ENCODE assay signal across 16 cellular contexts in the genomic region with DNA sequence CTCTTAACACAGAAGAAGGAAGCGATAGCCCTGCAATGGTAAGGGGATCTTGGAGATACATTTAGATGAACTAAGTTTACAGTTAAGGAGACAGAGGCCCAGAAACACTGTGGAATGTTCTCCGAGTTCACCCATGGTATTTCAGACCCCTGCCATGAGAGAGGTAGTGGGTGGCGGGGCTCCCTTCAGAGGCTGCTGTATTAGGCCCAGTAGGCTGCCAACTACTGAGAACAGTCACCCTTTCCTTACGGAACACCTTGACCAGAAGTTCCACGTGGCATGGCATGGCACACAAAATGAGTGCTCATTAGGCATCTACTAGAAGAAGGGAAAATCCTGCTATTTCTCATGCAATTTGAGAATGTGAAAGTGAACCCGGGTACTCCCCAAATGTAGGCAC.
DNase-seq lines count a peak whose midpoint lies in the region; ATAC-seq, FAIRE-seq and TF ChIP-seq lines count a peak whose summit lies in the region.
"Had no signal": no experiment of that assay in that cellular context is flagged by ENCODE, and none has a peak within 500 bp of the region (broad histone marks: within the 10 kb centered on the region; RNA-seq: fewer than 3 reads in every experiment).

No MANE protein-coding gene starts in this region.

- WGBS in GM12878 (ENCODE audit: insufficient coverage, insufficient replicate concordance, low lambda C conversion rate, missing lambda C conversion rate) = 79% methylated on average over 6 of the region's 6 CpGs

- H3K36me3 ChIP-seq in GM23338 (ENCODE audit: insufficient read depth) (no peaks in the 10 kb centered on the region), GM12878 (ENCODE audit: control insufficient read depth in 2 of 2, insufficient read depth in 2 of 2, low read length in 1 of 2) (no peaks in the 10 kb centered on the region; a peak in 1 of 4 replicates)

- peak; percentile 47 for FAIRE-seq in GM19239 (lab: Jason Lieb, UNC)
- no peak for FAIRE-seq in GM12878 (lab: Jason Lieb, UNC)

- POLR2A ChIA-PET in GM12878 (lab: Charles Lee) = interaction anchor here (1.0 to 3.4 kb wide), 3 partner anchors 9 to 13 kb away, joined by 3 to 11 read pairs (median 3); no protein-coding TSS in a partner anchor

- no peak for TF ChIP-seq EP300 in GM12878 (IDR thresholded peaks at IDR 0.05; ENCODE audit: borderline replicate concordance in 1 of 2, control insufficient read depth in 1 of 2, low read depth in 2 of 2, low read length in 2 of 2)

- TF ChIP-seq CTCF in GM23338 (conservative IDR thresholded peaks at IDR 0.05; ENCODE audit: low read depth in 2 of 2) = no peak
- TF ChIP-seq CTCF in GM12878 (IDR thresholded peaks at IDR 0.05 in 2 of 3, conservative IDR thresholded peaks at IDR 0.05 in 1 of 3; ENCODE audit: control insufficient read depth in 2 of 3, extremely low read depth in 1 of 3, insufficient read depth in 1 of 3, low read depth in 3 of 3, low read length in 3 of 3) = no peak

- H3K4me1 Mint-ChIP-seq in GM23338 = peaks cover 49% of the 10 kb centered on the region

- H4K20me1 ChIP-seq in GM23338 (replicated peaks; ENCODE audit: insufficient read depth) (no peaks in the 10 kb centered on the region), GM12878 (ENCODE audit: control insufficient read depth, insufficient read depth) (no peaks in the 10 kb centered on the region)

- no TSS peak for BruUV-seq in GM12878 (replicated peaks; lab: Mats Ljungman, UMichigan)

- CTCF ChIA-PET in GM12878 (lab: Yijun Ruan, JAX) = interaction anchor here (0.6 to 0.8 kb wide), 3 partner anchors 9 to 166 kb away, joined by 3 to 5 read pairs (median 3); no protein-coding TSS in a partner anchor

- H3K4me2 ChIP-seq in GM23338 (no peak overlapping the region), GM12878 (ENCODE audit: control insufficient read depth, insufficient read depth) (no peak overlapping the region)

- H3F3A ChIP-seq in GM23338 (replicated peaks; ENCODE audit: low read depth) = no peaks in the 10 kb centered on the region

- no peak overlapping the region for H3K4me3 ChIP-seq in GM23338
- H3K4me3 ChIP-seq in GM12878 = no peak overlapping the region
- H3K4me3 ChIP-seq: GM23248 had no signal

- no peak overlapping the region for H3K4me3 Mint-ChIP-seq in GM23338
- H3K4me3 Mint-ChIP-seq: H9 had no signal

- intact Hi-C loops in GM12878 (cut with micrococcal nuclease; ENCODE audit: unreplicated experiment) = no loop called here

- no peaks in the 10 kb centered on the region for H3K27me3 ChIP-seq in GM23338 (ENCODE audit: insufficient read depth)
- no peaks in the 10 kb centered on the region for H3K27me3 ChIP-seq in GM12878 (replicated peaks in 1 of 2; ENCODE audit: control insufficient read depth in 2 of 2, insufficient read depth in 2 of 2, low read length in 1 of 2)

- H3K79me2 ChIP-seq in GM23338 (replicated peaks; ENCODE audit: insufficient read depth) = peaks cover 42% of the 10 kb centered on the region
- H3K79me2 ChIP-seq in GM12878 (ENCODE audit: control insufficient read depth, insufficient read depth, low read length) = peaks cover 96% of the 10 kb centered on the region

- no peak for DNase-seq in GM19239 (ENCODE audit: insufficient read length, low spot score)
- DNase-seq in GM23338 (ENCODE audit: low spot score) = no peak
- DNase-seq in GM12878 (ENCODE audit: low read depth, low spot score) = no peak
- no peak for DNase-seq in stimulated activated CD4-positive, alpha-beta T cell treated with anti-CD3 and anti-CD28 coated beads, Interleukin-4, amount 100 ng/mL, for 24 hours
- DNase-seq: C1 segment of cervical spinal cord; Calu3; CD4-positive, alpha-beta memory T cell; COR-L47; DMS53; DMS79 treated with DMSO at 0.1 percent for 48 hours; GF-D8; GM23248; H9 had no signal

- peaks cover 3% of the 10 kb centered on the region for H3K27me3 Mint-ChIP-seq in GM23338 (ENCODE audit: insufficient read depth, low read depth, poor library complexity)
- H3K27me3 Mint-ChIP-seq: CD4-positive, alpha-beta memory T cell had no signal

- SMC1A ChIA-PET in GM12878 (lab: Charles Lee; ENCODE audit: uncharacterized antibody, unreplicated experiment) = interaction anchor here (1.2 to 28.2 kb wide), 5 partner anchors 9 to 78 kb away, joined by 3 to 657 read pairs (median 5); no protein-coding TSS in a partner anchor

- H3K27ac ChIP-seq in GM23338 (ENCODE audit: low read depth) = no peak overlapping the region
- peak overlapping the region; percentile 77 for H3K27ac ChIP-seq in GM12878 (ENCODE audit: control insufficient read depth, insufficient read depth)
- H3K27ac ChIP-seq: GM23248 had no signal

- no peaks in the 10 kb centered on the region for H3K9me2 ChIP-seq in GM23338 (ENCODE audit: insufficient read depth)

- no peaks in the 10 kb centered on the region; the same call in 2 of the 3 replicates for H3K9me3 ChIP-seq in GM12878 (replicated peaks; ENCODE audit: control insufficient read depth, insufficient read depth, low read length)

- in situ Hi-C loops in GM12878 (cut with MboI) = no loop called here

- no peaks in the 10 kb centered on the region; the same call in 2 of the 3 replicates for H3K9me3 Mint-ChIP-seq in GM23338
- H3K9me3 Mint-ChIP-seq: CD4-positive, alpha-beta memory T cell; H9 had no signal

- no peak overlapping the region for H3K9ac ChIP-seq in GM12878 (ENCODE audit: control insufficient read depth, insufficient read depth, low read length)
- H3K9ac ChIP-seq: GM23248 had no signal

- no peaks in the 10 kb centered on the region for H3K36me3 Mint-ChIP-seq in GM23338 (ENCODE audit: low read depth)

- peaks cover 32% of the 10 kb centered on the region for H3K4me1 ChIP-seq in GM23338 (ENCODE audit: insufficient read depth)
- H3K4me1 ChIP-seq in GM12878 (ENCODE audit: control insufficient read depth, insufficient read depth, low read length) = peaks cover 75% of the 10 kb centered on the region

- ATAC-seq in GM23338 = no peak
- ATAC-seq in GM12878 = no peak
- ATAC-seq in GM18870 (IDR thresholded peaks at IDR 0.05; ENCODE audit: unreplicated experiment) = no peak
- ATAC-seq in HG03354 (IDR thresholded peaks at IDR 0.05; ENCODE audit: poor library complexity, severe bottlenecking, unreplicated experiment) = no peak
- ATAC-seq: HCT116 had no signal

- H2AFZ ChIP-seq in GM23338 = no peak overlapping the region
- H2AFZ ChIP-seq in GM12878 (ENCODE audit: control insufficient read depth, low read depth, low read length) = no peak overlapping the region
- H2AFZ ChIP-seq: GM23248 had no signal

- H3K27ac Mint-ChIP-seq in GM23338 = peak overlapping the region; percentile 57; the same call in 1 of the 2 replicates
- H3K27ac Mint-ChIP-seq: H9 had no signal

- no peak for TF ChIP-seq RAD21 in GM12878 (IDR thresholded peaks at IDR 0.05; ENCODE audit: insufficient read depth, low read depth, low read length)

- RAD21 ChIA-PET in GM12878 (lab: Charles Lee; ENCODE audit: unreplicated experiment) = interaction anchor here (0.9 to 1.4 kb wide), 3 partner anchors 12 to 21 kb away, joined by 3 to 4 read pairs (median 3); no protein-coding TSS in a partner anchor

- TF ChIP-seq POLR2A in GM12878 (IDR thresholded peaks at IDR 0.05; ENCODE audit: low read depth, low read length) = no peak

TF ChIP-seq in GM23338, 12 proteins besides CTCF, POLR2A, EP300 and RAD21 (continues in another document):
- no peak for TF ChIP-seq EZH2phosphoT487 (IDR thresholded peaks at IDR 0.05; ENCODE audit: unreplicated experiment)
- no peak for TF ChIP-seq EZH2 (IDR thresholded peaks at IDR 0.05; ENCODE audit: low read depth, unreplicated experiment)
- TF ChIP-seq ZNF114 (CRISPR knock-in tag; IDR thresholded peaks at IDR 0.05) = no peak
- TF ChIP-seq, protein P1, sequence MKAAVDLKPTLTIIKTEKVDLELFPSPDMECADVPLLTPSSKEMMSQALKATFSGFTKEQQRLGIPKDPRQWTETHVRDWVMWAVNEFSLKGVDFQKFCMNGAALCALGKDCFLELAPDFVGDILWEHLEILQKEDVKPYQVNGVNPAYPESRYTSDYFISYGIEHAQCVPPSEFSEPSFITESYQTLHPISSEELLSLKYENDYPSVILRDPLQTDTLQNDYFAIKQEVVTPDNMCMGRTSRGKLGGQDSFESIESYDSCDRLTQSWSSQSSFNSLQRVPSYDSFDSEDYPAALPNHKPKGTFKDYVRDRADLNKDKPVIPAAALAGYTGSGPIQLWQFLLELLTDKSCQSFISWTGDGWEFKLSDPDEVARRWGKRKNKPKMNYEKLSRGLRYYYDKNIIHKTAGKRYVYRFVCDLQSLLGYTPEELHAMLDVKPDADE (IDR thresholded peaks at IDR 0.05) = no peak
- no peak for TF ChIP-seq CREB1 (CRISPR knock-in tag; IDR thresholded peaks at IDR 0.05; ENCODE audit: low read depth)
- TF ChIP-seq JUNB (IDR thresholded peaks at IDR 0.05; ENCODE audit: unreplicated experiment) = no peak

TF ChIP-seq in GM12878, 131 proteins besides CTCF, POLR2A, EP300 and RAD21 (continues in another document):
- TF ChIP-seq, protein P2, sequence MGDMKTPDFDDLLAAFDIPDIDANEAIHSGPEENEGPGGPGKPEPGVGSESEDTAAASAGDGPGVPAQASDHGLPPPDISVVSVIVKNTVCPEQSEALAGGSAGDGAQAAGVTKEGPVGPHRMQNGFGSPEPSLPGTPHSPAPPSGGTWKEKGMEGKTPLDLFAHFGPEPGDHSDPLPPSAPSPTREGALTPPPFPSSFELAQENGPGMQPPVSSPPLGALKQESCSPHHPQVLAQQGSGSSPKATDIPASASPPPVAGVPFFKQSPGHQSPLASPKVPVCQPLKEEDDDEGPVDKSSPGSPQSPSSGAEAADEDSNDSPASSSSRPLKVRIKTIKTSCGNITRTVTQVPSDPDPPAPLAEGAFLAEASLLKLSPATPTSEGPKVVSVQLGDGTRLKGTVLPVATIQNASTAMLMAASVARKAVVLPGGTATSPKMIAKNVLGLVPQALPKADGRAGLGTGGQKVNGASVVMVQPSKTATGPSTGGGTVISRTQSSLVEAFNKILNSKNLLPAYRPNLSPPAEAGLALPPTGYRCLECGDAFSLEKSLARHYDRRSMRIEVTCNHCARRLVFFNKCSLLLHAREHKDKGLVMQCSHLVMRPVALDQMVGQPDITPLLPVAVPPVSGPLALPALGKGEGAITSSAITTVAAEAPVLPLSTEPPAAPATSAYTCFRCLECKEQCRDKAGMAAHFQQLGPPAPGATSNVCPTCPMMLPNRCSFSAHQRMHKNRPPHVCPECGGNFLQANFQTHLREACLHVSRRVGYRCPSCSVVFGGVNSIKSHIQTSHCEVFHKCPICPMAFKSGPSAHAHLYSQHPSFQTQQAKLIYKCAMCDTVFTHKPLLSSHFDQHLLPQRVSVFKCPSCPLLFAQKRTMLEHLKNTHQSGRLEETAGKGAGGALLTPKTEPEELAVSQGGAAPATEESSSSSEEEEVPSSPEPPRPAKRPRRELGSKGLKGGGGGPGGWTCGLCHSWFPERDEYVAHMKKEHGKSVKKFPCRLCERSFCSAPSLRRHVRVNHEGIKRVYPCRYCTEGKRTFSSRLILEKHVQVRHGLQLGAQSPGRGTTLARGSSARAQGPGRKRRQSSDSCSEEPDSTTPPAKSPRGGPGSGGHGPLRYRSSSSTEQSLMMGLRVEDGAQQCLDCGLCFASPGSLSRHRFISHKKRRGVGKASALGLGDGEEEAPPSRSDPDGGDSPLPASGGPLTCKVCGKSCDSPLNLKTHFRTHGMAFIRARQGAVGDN (IDR thresholded peaks at IDR 0.05) = no peak
- TF ChIP-seq MYC (IDR thresholded peaks at IDR 0.05; ENCODE audit: insufficient read depth, insufficient read length, insufficient replicate concordance, low read length, severe bottlenecking) = no peak
